2 cellular contexts compared by ENCODE assay signal in the genomic region with DNA sequence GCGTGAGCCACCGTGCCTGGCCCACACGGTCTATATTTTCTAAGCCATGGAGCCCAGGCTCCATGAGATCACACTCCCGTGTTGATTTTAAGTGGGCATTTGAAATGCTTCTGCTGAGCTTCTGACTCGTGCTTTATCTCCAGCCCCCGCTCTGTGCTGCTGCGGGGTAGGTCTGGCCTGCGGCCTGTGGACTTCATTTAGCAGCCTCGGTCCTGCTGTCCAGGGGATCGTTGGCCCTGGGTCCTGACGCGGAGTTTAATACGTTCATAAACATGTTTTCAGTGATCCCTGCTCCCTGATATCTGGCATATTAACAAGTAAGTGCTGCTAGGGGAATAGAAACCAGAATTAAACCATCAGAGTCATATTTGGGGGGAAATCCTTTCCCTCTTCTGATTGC.
TF ChIP-seq lines count a peak whose summit lies in the region.

No MANE protein-coding gene starts in this region.

TF ChIP-seq in SK-N-SH, 30 proteins besides CTCF, POLR2A, EP300 and RAD21 (continued from another document):
- TF ChIP-seq SMC3 (IDR thresholded peaks at IDR 0.05; ENCODE audit: low read depth, low read length), result no peak
- TF ChIP-seq GABPA (IDR thresholded peaks at IDR 0.05; ENCODE audit: low read depth), result no peak
- no peak for TF ChIP-seq FOXJ3 (CRISPR knock-in tag; IDR thresholded peaks at IDR 0.05)
- no peak for TF ChIP-seq RFX5 (IDR thresholded peaks at IDR 0.05; ENCODE audit: low read length)
- no peak for TF ChIP-seq MXI1 (IDR thresholded peaks at IDR 0.05; ENCODE audit: low read depth, low read length)
- TF ChIP-seq RCOR1 (IDR thresholded peaks at IDR 0.05; ENCODE audit: low read length), result no peak
- TF ChIP-seq ELF1 (IDR thresholded peaks at IDR 0.05), result no peak
- no peak for TF ChIP-seq TEAD4 (IDR thresholded peaks at IDR 0.05; ENCODE audit: borderline replicate concordance, insufficient read depth)
- no peak for TF ChIP-seq USF2 (IDR thresholded peaks at IDR 0.05; ENCODE audit: borderline replicate concordance, low read depth, low read length)
- no peak for TF ChIP-seq EZH2phosphoT487 (IDR thresholded peaks at IDR 0.05; ENCODE audit: borderline replicate concordance, low read depth)
- TF ChIP-seq NFIC (IDR thresholded peaks at IDR 0.05; ENCODE audit: borderline replicate concordance), result no peak
TF ChIP-seq in SK-N-SH: peak in this region for 0.

TF ChIP-seq in SK-N-SH treated with all-trans-retinoic acid at 6 μM for 48 hours, 23 proteins besides CTCF, POLR2A, EP300 and RAD21 (continued from another document):
- no peak for TF ChIP-seq RARB (CRISPR knock-in tag; IDR thresholded peaks at IDR 0.05)
